Comparison of ENCODE assay signal across 8 cellular contexts in the genomic region with DNA sequence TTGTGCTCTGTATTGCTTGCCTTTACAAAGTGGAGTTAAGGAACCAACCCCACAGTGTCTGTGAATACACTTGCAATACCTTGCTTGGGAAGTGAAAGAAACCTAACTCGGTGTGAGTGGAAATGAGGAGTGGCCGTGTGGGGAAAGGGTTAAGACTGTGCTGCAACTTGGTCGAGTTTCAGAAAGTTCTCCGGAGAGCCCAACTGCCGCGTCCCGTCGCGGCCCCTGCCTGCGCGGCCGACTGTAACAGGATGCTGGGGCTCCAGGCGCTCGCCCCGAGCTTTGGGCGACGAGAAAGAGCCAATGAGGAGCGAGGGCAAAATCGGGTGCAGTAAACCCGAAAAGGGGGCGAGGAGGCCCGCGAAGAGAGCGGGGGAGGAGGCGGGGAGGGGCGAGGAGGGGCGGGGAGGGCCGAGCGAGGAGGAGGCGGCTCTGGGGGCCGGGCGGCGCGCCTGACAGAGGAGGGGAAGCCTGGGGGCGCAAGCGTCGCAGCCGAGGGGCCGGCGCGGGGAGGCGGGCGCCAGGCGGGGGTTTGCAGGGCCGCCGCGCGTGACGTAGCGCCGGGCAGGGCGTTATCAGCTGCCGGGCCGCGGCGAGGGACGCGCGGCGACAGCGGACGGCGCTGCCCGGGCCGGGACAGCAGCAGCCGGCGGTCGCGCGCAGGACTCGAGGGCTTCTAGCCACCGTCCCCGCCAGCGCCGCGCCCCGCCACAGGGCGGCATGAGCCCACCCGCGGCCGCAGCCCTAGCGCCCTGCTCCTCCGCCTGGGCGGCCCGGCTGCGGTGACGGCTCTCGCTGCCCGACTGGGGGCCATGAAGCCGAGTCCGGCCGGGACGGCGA. TPM values are rescaled to one million over a fixed set of nuclear protein-coding genes. Genes with fewer than 3 reads are reported as not detected.
A peak's percentile ranks its signal among the peaks of the same experiment; 100 is the strongest.
DNase-seq lines count a peak whose midpoint lies in the region; ATAC-seq and TF ChIP-seq lines count a peak whose summit lies in the region.

A gene with protein sequence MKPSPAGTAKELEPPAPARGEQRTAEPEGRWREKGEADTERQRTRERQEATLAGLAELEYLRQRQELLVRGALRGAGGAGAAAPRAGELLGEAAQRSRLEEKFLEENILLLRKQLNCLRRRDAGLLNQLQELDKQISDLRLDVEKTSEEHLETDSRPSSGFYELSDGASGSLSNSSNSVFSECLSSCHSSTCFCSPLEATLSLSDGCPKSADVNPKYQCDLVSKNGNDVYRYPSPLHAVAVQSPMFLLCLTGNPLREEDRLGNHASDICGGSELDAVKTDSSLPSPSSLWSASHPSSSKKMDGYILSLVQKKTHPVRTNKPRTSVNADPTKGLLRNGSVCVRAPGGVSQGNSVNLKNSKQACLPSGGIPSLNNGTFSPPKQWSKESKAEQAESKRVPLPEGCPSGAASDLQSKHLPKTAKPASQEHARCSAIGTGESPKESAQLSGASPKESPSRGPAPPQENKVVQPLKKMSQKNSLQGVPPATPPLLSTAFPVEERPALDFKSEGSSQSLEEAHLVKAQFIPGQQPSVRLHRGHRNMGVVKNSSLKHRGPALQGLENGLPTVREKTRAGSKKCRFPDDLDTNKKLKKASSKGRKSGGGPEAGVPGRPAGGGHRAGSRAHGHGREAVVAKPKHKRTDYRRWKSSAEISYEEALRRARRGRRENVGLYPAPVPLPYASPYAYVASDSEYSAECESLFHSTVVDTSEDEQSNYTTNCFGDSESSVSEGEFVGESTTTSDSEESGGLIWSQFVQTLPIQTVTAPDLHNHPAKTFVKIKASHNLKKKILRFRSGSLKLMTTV (plus strand): TSS at position 572 of the 840 bp plus-strand sequence. CDS start 241 bp downstream, at position 813.

- no peak for TF ChIP-seq POLR2A in transverse colon (IDR thresholded peaks at IDR 0.05)

- in situ Hi-C loops in transverse colon (cut with MboI; ENCODE audit: low pct_ligation_motif_present in 1 of 4, low pct_unique_long_range_greater_than_20kb in 1 of 4, low sequenced_read_pairs in 3 of 4), result loop anchor here in 3 of 4 donors (25.0 kb wide), 1 partner anchor 375 kb away; no protein-coding TSS in a partner anchor

- H3K36me3 ChIP-seq in neuron (ENCODE audit: insufficient read depth, low read length) (no peaks in the 10 kb centered on the region), transverse colon (no peaks in the 10 kb centered on the region)

- no peak for TF ChIP-seq EP300 in transverse colon (IDR thresholded peaks at IDR 0.05; ENCODE audit: low read depth)

- intact Hi-C loops in transverse colon (cut with DNase I; ENCODE audit: low total_unique reads), result loop anchor here (10.0 kb wide), 1 partner anchor 387 kb away; no protein-coding TSS in a partner anchor

- no peak for TF ChIP-seq CTCF in transverse colon (IDR thresholded peaks at IDR 0.05)

- peaks cover 17% of the 10 kb centered on the region for H3K4me1 ChIP-seq in neuron (ENCODE audit: insufficient read depth, low read length)
- peaks cover 6 to 36% (median 18%) of the 10 kb centered on the region in 4 donors for H3K4me1 ChIP-seq in transverse colon

- peak within 1 kb of the TSS; percentile 94 for H2AFZ ChIP-seq in neuron (ENCODE audit: low read depth, low read length)

- H3K4me3 ChIP-seq in neuron (ENCODE audit: low read length) (peak within 1 kb of the TSS; percentile 67), transverse colon (peak within 1 kb of the TSS; percentile 60 to 87 (median 76))

- peaks cover 16% of the 10 kb centered on the region for H3K27me3 ChIP-seq in neuron (ENCODE audit: insufficient read depth, low read length)
- peaks cover 11% of the 10 kb centered on the region for H3K27me3 ChIP-seq in transverse colon

- peak within 1 kb of the TSS; percentile 85 to 93 (median 90) for H3K27ac ChIP-seq in transverse colon

- ATAC-seq in HG02759 (IDR thresholded peaks at IDR 0.05; ENCODE audit: unreplicated experiment), result peak; percentile 67

- H3K9me3 ChIP-seq in neuron (ENCODE audit: low read length), result no peaks in the 10 kb centered on the region
- H3K9me3 ChIP-seq in transverse colon, result no peaks in the 10 kb centered on the region

- peak; percentile 51 to 75 for DNase-seq in NCI-H524 (lab: John Stamatoyannopoulos, UW)
- no peak for DNase-seq in NCI-H524 treated with DMSO at 0.1 percent for 48 hours (lab: John Stamatoyannopoulos, UW)
- DNase-seq in NOMO-1 treated with DMSO at 0.1 percent for 48 hours (lab: John Stamatoyannopoulos, UW; ENCODE audit: unreplicated experiment), result peak; percentile 76
- peak; percentile 32 for DNase-seq in activated naive CD4-positive, alpha-beta T cell treated with Interleukin-2 at 50 U/mL for 16 hours
- DNase-seq in germinal center (ENCODE audit: low spot score), result peak; percentile 68
- DNase-seq in transverse colon, result peak; percentile 50

- WGBS in transverse colon (ENCODE audit: low coverage in 1 of 2), 2 donors, result 0 to 1% methylated on average over 4 to 52 of the region's 94 CpGs

RNA-seq across cellular contexts. Expression of the gene that starts here (rescaled TPM):
- total RNA-seq in transverse colon, result 1 to 10 TPM; 2.3 to 5.8 (median 3.3) TPM
